Comparison of ENCODE assay signal across 19 cellular contexts in genomic region chr3:46858996-46859710, GRCh38. TPM values are rescaled to one million over a fixed set of nuclear protein-coding genes. Genes with fewer than 3 reads are reported as not detected.
DNase-seq lines count a peak whose midpoint lies in the region; ATAC-seq, FAIRE-seq and TF ChIP-seq lines count a peak whose summit lies in the region.
"Had no signal": no experiment of that assay in that cellular context is flagged by ENCODE, and none has a peak within 500 bp of the region (broad histone marks: within the 10 kb centered on the region; RNA-seq: fewer than 3 reads in every experiment).

No MANE protein-coding gene starts in this region.

- H3K27ac ChIP-seq in liver (ENCODE audit: low read depth in 1 of 2, low read length in 2 of 2) (no peak overlapping the region), HepG2 (ENCODE audit: extremely low read length, insufficient read depth, low read length) (no peak overlapping the region), left ventricle myocardium inferior (replicated peaks) (peak overlapping the region; percentile 95), neural progenitor cell (no peak overlapping the region), uterus (no peak overlapping the region)
- H3K27ac ChIP-seq: gastroesophageal sphincter, parathyroid adenoma had no signal

- H3K4me3 ChIP-seq in liver (ENCODE audit: low read depth in 1 of 3, low read length in 3 of 3) (no peak overlapping the region), HepG2 (replicated peaks in 1 of 3; ENCODE audit: insufficient read depth in 1 of 3, low read depth in 2 of 3, low read length in 3 of 3) (no peak overlapping the region), left ventricle myocardium inferior (peak overlapping the region; percentile 70), neural progenitor cell (no peak overlapping the region), uterus (no peak overlapping the region)
- H3K4me3 ChIP-seq: gastroesophageal sphincter, GM12878 had no signal

- H2AFZ ChIP-seq in HepG2 (ENCODE audit: low read length) (no peak overlapping the region), neural progenitor cell (replicated peaks) (no peak overlapping the region)
- H2AFZ ChIP-seq: parathyroid adenoma had no signal

- in situ Hi-C loops in HepG2 (cut with HindIII; ENCODE audit: extremely low pct_ligation_motif_present, low pct_unique_long_range_greater_than_20kb) = no loop called here

- whole genome bisulfite sequencing in liver = 82% methylated on average over 11 of the region's 11 CpGs
- WGBS in HepG2 (ENCODE audit: low lambda C conversion rate) = 0% methylated on average over 4 of the region's 11 CpGs

- DNase-seq in HepG2 (ENCODE audit: low spot score) (no peak), left ventricle myocardium inferior (peak; percentile 11), neural progenitor cell (ENCODE audit: low spot score) (no peak), uterus (peak; percentile 8 to 9), HUDEP-2 (lab: John Stamatoyannopoulos, UW; ENCODE audit: unreplicated experiment in 76 of 76) (no peak), NCI-H2107 (lab: John Stamatoyannopoulos, UW) (no peak)
- DNase-seq: activated B cell treated with CpG ODN at 0.5 μM for 24 hours, DMS53, H9, NCI-H2171 had no signal

- H3K79me2 ChIP-seq in HepG2 (ENCODE audit: insufficient read depth, low read length) = no peaks in the 10 kb centered on the region
- no peaks in the 10 kb centered on the region for H3K79me2 ChIP-seq in neural progenitor cell (ENCODE audit: low read depth)
- H3K79me2 ChIP-seq: parathyroid adenoma had no signal

- TF ChIP-seq EP300 in HepG2 (IDR thresholded peaks at IDR 0.05; ENCODE audit: low read depth in 2 of 2, low read length in 2 of 2) = no peak
- no peak for TF ChIP-seq EP300 in HepG2 (CRISPR knock-in tag; IDR thresholded peaks at IDR 0.05; ENCODE audit: borderline replicate concordance)

- H3K9ac ChIP-seq in liver (ENCODE audit: low read depth in 1 of 2, low read length in 2 of 2) (no peak overlapping the region), HepG2 (ENCODE audit: insufficient read depth, low read depth, low read length) (no peak overlapping the region), neural progenitor cell (no peak overlapping the region)
- H3K9ac ChIP-seq: parathyroid adenoma had no signal

- TF ChIP-seq RAD21 in liver (IDR thresholded peaks at IDR 0.05) = no peak
- TF ChIP-seq RAD21 in HepG2 (CRISPR knock-in tag; IDR thresholded peaks at IDR 0.05) = no peak

- H3K36me3 ChIP-seq in liver (ENCODE audit: control insufficient read depth in 4 of 4, insufficient read depth in 3 of 4, low read depth in 1 of 4, low read length in 3 of 4) (no peaks in the 10 kb centered on the region), HepG2 (replicated peaks in 1 of 2; ENCODE audit: control insufficient read depth in 1 of 2, insufficient read depth in 2 of 2, low read length in 2 of 2) (no peaks in the 10 kb centered on the region), left ventricle myocardium inferior (peaks cover 59% of the 10 kb centered on the region), neural progenitor cell (no peaks in the 10 kb centered on the region), uterus (no peaks in the 10 kb centered on the region)
- H3K36me3 ChIP-seq: gastroesophageal sphincter had no signal

- H3K27me3 ChIP-seq in liver (ENCODE audit: control insufficient read depth in 4 of 4, insufficient read depth in 4 of 4, low read length in 3 of 4) (no peaks in the 10 kb centered on the region), HepG2 (ENCODE audit: control insufficient read depth in 1 of 2, insufficient read depth in 2 of 2, low read length in 2 of 2) (peaks cover 5 to 17% of the 10 kb centered on the region in 2 experiments; a peak in 3 of 5 replicates), left ventricle myocardium inferior (ENCODE audit: low read depth) (no peaks in the 10 kb centered on the region), neural progenitor cell (no peaks in the 10 kb centered on the region), uterus (no peaks in the 10 kb centered on the region)
- H3K27me3 ChIP-seq: gastroesophageal sphincter had no signal

- FAIRE-seq in HepG2 (lab: Jason Lieb, UNC) = no peak
- FAIRE-seq: GM12878 had no signal

- H3K27me3 Mint-ChIP-seq in neural progenitor cell (ENCODE audit: insufficient read depth, low read depth) = peaks cover 12% of the 10 kb centered on the region

- H3K4me1 ChIP-seq in liver (ENCODE audit: control insufficient read depth in 4 of 4, insufficient read depth in 4 of 4, low read length in 3 of 4) (peaks cover 0 to 5% (median 3%) of the 10 kb centered on the region in 4 donors), HepG2 (ENCODE audit: insufficient read depth, low read length) (peaks cover 27% of the 10 kb centered on the region), left ventricle myocardium inferior (peaks cover 46% of the 10 kb centered on the region), neural progenitor cell (peaks cover 10% of the 10 kb centered on the region), uterus (no peaks in the 10 kb centered on the region)
- H3K4me1 ChIP-seq: gastroesophageal sphincter, parathyroid adenoma had no signal

- H4K20me1 ChIP-seq in HepG2 (ENCODE audit: insufficient read depth, low read length) (no peaks in the 10 kb centered on the region), neural progenitor cell (ENCODE audit: low read depth) (no peaks in the 10 kb centered on the region)

- ATAC-seq in HepG2 = no peak
- no peak for ATAC-seq in GM19351 (IDR thresholded peaks at IDR 0.05; ENCODE audit: unreplicated experiment)
- ATAC-seq: activated T-helper 17 cell treated with anti-CD3 and anti-CD28 coated beads, Interleukin-2, amount 50 U/mL, for 72 hours; gastroesophageal sphincter; GM12878 had no signal

- no TSS peak for BruUV-seq in HepG2 (replicated peaks; lab: Mats Ljungman, UMichigan)

- intact Hi-C loops in HepG2 (cut with micrococcal nuclease; ENCODE audit: unreplicated experiment) = no loop called here
- intact Hi-C loops in left ventricle myocardium inferior (cut with micrococcal nuclease) = no loop called here
- intact Hi-C loops in uterus (cut with DNase I; ENCODE audit: low total_unique reads) = no loop called here

- peak overlapping the region; percentile 30 for H3K4me3 Mint-ChIP-seq in neural progenitor cell
- H3K4me3 Mint-ChIP-seq: activated B cell treated with CpG ODN at 0.5 μM for 24 hours; activated T-helper 17 cell treated with anti-CD3 and anti-CD28 coated beads, Interleukin-2, amount 50 U/mL, for 72 hours; central memory CD8-positive, alpha-beta T cell; H9 had no signal

- TF ChIP-seq CTCF in liver (IDR thresholded peaks at IDR 0.05; ENCODE audit: low read depth, low read length, missing input control) = no peak
- TF ChIP-seq CTCF in HepG2 (CRISPR knock-in tag; IDR thresholded peaks at IDR 0.05) = no peak
- no peak for TF ChIP-seq CTCF in left ventricle myocardium inferior (IDR thresholded peaks at IDR 0.05; ENCODE audit: borderline replicate concordance)
- TF ChIP-seq CTCF in neural progenitor cell (IDR thresholded peaks at IDR 0.05) = no peak
- no peak for TF ChIP-seq CTCF in uterus (IDR thresholded peaks at IDR 0.05)

- peaks cover 28% of the 10 kb centered on the region for H3K4me1 Mint-ChIP-seq in neural progenitor cell
- H3K4me1 Mint-ChIP-seq: activated B cell treated with CpG ODN at 0.5 μM for 24 hours; activated T-helper 17 cell treated with anti-CD3 and anti-CD28 coated beads, Interleukin-2, amount 50 U/mL, for 72 hours; CD8-positive, alpha-beta memory T cell; central memory CD8-positive, alpha-beta T cell had no signal

- H3K9me3 ChIP-seq in liver (ENCODE audit: control insufficient read depth in 4 of 4, low read length in 3 of 4) = no peaks in the 10 kb centered on the region
- no peaks in the 10 kb centered on the region for H3K9me3 ChIP-seq in HepG2 (ENCODE audit: low read length)
- H3K9me3 ChIP-seq in left ventricle myocardium inferior (replicated peaks) = no peaks in the 10 kb centered on the region
- no peaks in the 10 kb centered on the region for H3K9me3 ChIP-seq in neural progenitor cell (ENCODE audit: low read depth)
- H3K9me3 ChIP-seq in uterus = no peaks in the 10 kb centered on the region
- H3K9me3 ChIP-seq: gastroesophageal sphincter had no signal

- no peak for TF ChIP-seq POLR2A in HepG2 (IDR thresholded peaks at IDR 0.05; ENCODE audit: insufficient read depth in 1 of 2, low read depth in 2 of 2, low read length in 2 of 2)
- no peak for TF ChIP-seq POLR2A in uterus (IDR thresholded peaks at IDR 0.05)

- H3F3A ChIP-seq in neural progenitor cell (ENCODE audit: low read depth) = no peaks in the 10 kb centered on the region

- peak overlapping the region; percentile 72 for H3K27ac Mint-ChIP-seq in neural progenitor cell
- H3K27ac Mint-ChIP-seq: activated B cell treated with CpG ODN at 0.5 μM for 24 hours; activated T-helper 17 cell treated with anti-CD3 and anti-CD28 coated beads, Interleukin-2, amount 50 U/mL, for 72 hours; CD8-positive, alpha-beta memory T cell had no signal

- POLR2A ChIA-PET in HepG2 (lab: Yijun Ruan, JAX) = no interaction called here

- H3K36me3 Mint-ChIP-seq in neural progenitor cell = no peaks in the 10 kb centered on the region
- H3K36me3 Mint-ChIP-seq: CD8-positive, alpha-beta memory T cell had no signal

- H3K4me2 ChIP-seq in HepG2 (ENCODE audit: low read depth, low read length) (no peak overlapping the region), neural progenitor cell (no peak overlapping the region)

- CTCF ChIA-PET in HepG2 (lab: Yijun Ruan, JAX; ENCODE audit: low intra/inter-chr PET ratio, low total read pairs) = no interaction called here

- H3K9me3 Mint-ChIP-seq in neural progenitor cell = no peaks in the 10 kb centered on the region
- H3K9me3 Mint-ChIP-seq: activated B cell treated with CpG ODN at 0.5 μM for 24 hours; activated T-helper 17 cell treated with anti-CD3 and anti-CD28 coated beads, Interleukin-2, amount 50 U/mL, for 72 hours; CD8-positive, alpha-beta memory T cell; central memory CD8-positive, alpha-beta T cell; H9 had no signal

RNA-seq across cellular contexts. Expression of gene MYL3, which starts 4.1 kb away (rescaled TPM):
- total RNA-seq in liver (1 to 10 TPM in 1 of 2 donors, under 1 TPM in 1; 0.51 to 1.3 TPM), HepG2 (2016; rRNA removed; fragmentation: Illumina TruSeq; extraction: Trizol) (not detected in 2 replicates), left ventricle myocardium inferior (7,440 TPM), neural progenitor cell (ENCODE audit: low replicate concordance) (not detected in 2 replicates), uterus (1 to 10 TPM in 3 of 4 donors, not detected in 1; 4.9 to 9.6 (median 6.0) TPM)
- polyA plus RNA-seq in liver (under 1 TPM; 0.76 to 0.86 TPM), HepG2 (2011; rRNA removed) (0.13 TPM in 1 of 2 replicates, not detected in the other)
- not detected in 2 replicates for total RNA-seq in HepG2 (2016; cell fraction: cytosol; rRNA removed; fragmentation: Illumina TruSeq; extraction: Trizol; ENCODE audit: low read depth)
- not detected in 2 replicates for total RNA-seq in HepG2 (2016; cell fraction: insoluble cytoplasmic fraction; rRNA removed; fragmentation: Illumina TruSeq; extraction: Trizol)
- not detected in 2 replicates for total RNA-seq in HepG2 (2016; cell fraction: membrane; rRNA removed; fragmentation: Illumina TruSeq; extraction: Trizol)
- not detected in 2 replicates for total RNA-seq in HepG2 (2016; cell fraction: nucleus; rRNA removed; fragmentation: Illumina TruSeq; extraction: Trizol)
- polyA plus RNA-seq in HepG2 (2011; cell fraction: cytosol; rRNA removed) = 0.06 TPM in 1 of 2 replicates, not detected in the other
- polyA plus RNA-seq in HepG2 (2011; cell fraction: nucleus; rRNA removed) = not detected in 2 replicates
- not detected in 2 replicates for polyA plus RNA-seq in HepG2 (2012)
- polyA plus RNA-seq in HepG2 (2016; cell fraction: cytosol; fragmentation: Illumina TruSeq; extraction: Trizol; ENCODE audit: low read depth) = not detected in 2 replicates
- polyA plus RNA-seq in HepG2 (2016; cell fraction: insoluble cytoplasmic fraction; fragmentation: Illumina TruSeq; extraction: Trizol; ENCODE audit: low read depth) = not detected in 2 replicates
- not detected in 2 replicates for polyA plus RNA-seq in HepG2 (2016; cell fraction: membrane; fragmentation: Illumina TruSeq; extraction: Trizol; ENCODE audit: low read depth)
- polyA plus RNA-seq in HepG2 (2016; cell fraction: nucleus; fragmentation: Illumina TruSeq; extraction: Trizol; ENCODE audit: insufficient read depth, low read depth) = not detected in 2 replicates
- polyA minus RNA-seq in HepG2 (2011; rRNA and poly(A)+ RNA removed; ENCODE audit: low replicate concordance) = 0.16 TPM in 1 of 2 replicates, not detected in the other
- polyA minus RNA-seq in HepG2 (2011; cell fraction: cytosol; rRNA and poly(A)+ RNA removed) = not detected in 2 replicates
- polyA minus RNA-seq in HepG2 (2011; cell fraction: nucleus; rRNA and poly(A)+ RNA removed) = not detected in 2 replicates
- total RNA-seq: activated B cell treated with CpG ODN at 0.5 μM for 24 hours; activated T-helper 17 cell treated with anti-CD3 and anti-CD28 coated beads, Interleukin-2, amount 50 U/mL, for 72 hours; CD8-positive, alpha-beta memory T cell; GM12878; T-helper 2 cell treated with Interferon-gamma antibody and Interleukin-4, amounts not matched to agents 100 ng/mL and 5 ng/mL, for 36 hours had no signal
- polyA plus RNA-seq: CD8-positive, alpha-beta memory T cell had no signal

RNA-seq across cellular contexts. Expression of gene PTH1R, which starts 18.4 kb away (rescaled TPM):
- total RNA-seq in liver (10 to 100 TPM in 1 of 2 donors, 1 to 10 TPM in 1; 7.2 to 28.4 TPM), HepG2 (2016; rRNA removed; fragmentation: Illumina TruSeq; extraction: Trizol) (not detected in 2 replicates), left ventricle myocardium inferior (6.4 TPM), neural progenitor cell (ENCODE audit: low replicate concordance) (0.43 TPM in 1 of 2 replicates, not detected in the other), uterus (10 to 100 TPM in 3 of 4 donors, under 1 TPM in 1; 0.51 to 29.9 (median 18.9) TPM)
- polyA plus RNA-seq in liver (10 to 100 TPM; 19.8 to 27.4 TPM), HepG2 (2011; rRNA removed) (not detected in 2 replicates)
- not detected in 2 replicates for total RNA-seq in HepG2 (2016; cell fraction: cytosol; rRNA removed; fragmentation: Illumina TruSeq; extraction: Trizol; ENCODE audit: low read depth)
- not detected in 2 replicates for total RNA-seq in HepG2 (2016; cell fraction: insoluble cytoplasmic fraction; rRNA removed; fragmentation: Illumina TruSeq; extraction: Trizol)
- total RNA-seq in HepG2 (2016; cell fraction: membrane; rRNA removed; fragmentation: Illumina TruSeq; extraction: Trizol) = not detected in 2 replicates
- total RNA-seq in HepG2 (2016; cell fraction: nucleus; rRNA removed; fragmentation: Illumina TruSeq; extraction: Trizol) = not detected in 2 replicates
- polyA plus RNA-seq in HepG2 (2011; cell fraction: cytosol; rRNA removed) = not detected in 2 replicates
- polyA plus RNA-seq in HepG2 (2011; cell fraction: nucleus; rRNA removed) = 0.10 TPM in 1 of 2 replicates, not detected in the other
- polyA plus RNA-seq in HepG2 (2012) = not detected in 2 replicates
- not detected in 2 replicates for polyA plus RNA-seq in HepG2 (2016; cell fraction: cytosol; fragmentation: Illumina TruSeq; extraction: Trizol; ENCODE audit: low read depth)
- not detected in 2 replicates for polyA plus RNA-seq in HepG2 (2016; cell fraction: insoluble cytoplasmic fraction; fragmentation: Illumina TruSeq; extraction: Trizol; ENCODE audit: low read depth)
- not detected in 2 replicates for polyA plus RNA-seq in HepG2 (2016; cell fraction: membrane; fragmentation: Illumina TruSeq; extraction: Trizol; ENCODE audit: low read depth)
- not detected in 2 replicates for polyA plus RNA-seq in HepG2 (2016; cell fraction: nucleus; fragmentation: Illumina TruSeq; extraction: Trizol; ENCODE audit: insufficient read depth, low read depth)
- polyA minus RNA-seq in HepG2 (2011; rRNA and poly(A)+ RNA removed; ENCODE audit: low replicate concordance) = not detected in 2 replicates
- not detected in 2 replicates for polyA minus RNA-seq in HepG2 (2011; cell fraction: cytosol; rRNA and poly(A)+ RNA removed)
- polyA minus RNA-seq in HepG2 (2011; cell fraction: nucleus; rRNA and poly(A)+ RNA removed) = not detected in 2 replicates
- total RNA-seq: activated B cell treated with CpG ODN at 0.5 μM for 24 hours; activated T-helper 17 cell treated with anti-CD3 and anti-CD28 coated beads, Interleukin-2, amount 50 U/mL, for 72 hours; CD8-positive, alpha-beta memory T cell; GM12878; T-helper 2 cell treated with Interferon-gamma antibody and Interleukin-4, amounts not matched to agents 100 ng/mL and 5 ng/mL, for 36 hours had no signal
- polyA plus RNA-seq: CD8-positive, alpha-beta memory T cell; GM12878 had no signal

Comparison
In these comparisons a context has a peak if more than half of its experiments do, and no peak if none do; other contexts are left out.
1. DNase-seq: peak in left ventricle myocardium inferior (single experiment) and uterus (2 of 2); none in HepG2 (single experiment), neural progenitor cell (single experiment), HUDEP-2 (0 of 76) and NCI-H2107 (single experiment).
2. RNA of gene MYL3, which starts 4.1 kb away (total RNA-seq): 7,440 TPM in left ventricle myocardium inferior (single experiment); 4.9 to 9.6 TPM in uterus, 0.51 to 1.3 TPM in liver, not detected in HepG2 and not detected in neural progenitor cell; every median in the first group is over 100 times any median in the second.